In the genomic region with DNA sequence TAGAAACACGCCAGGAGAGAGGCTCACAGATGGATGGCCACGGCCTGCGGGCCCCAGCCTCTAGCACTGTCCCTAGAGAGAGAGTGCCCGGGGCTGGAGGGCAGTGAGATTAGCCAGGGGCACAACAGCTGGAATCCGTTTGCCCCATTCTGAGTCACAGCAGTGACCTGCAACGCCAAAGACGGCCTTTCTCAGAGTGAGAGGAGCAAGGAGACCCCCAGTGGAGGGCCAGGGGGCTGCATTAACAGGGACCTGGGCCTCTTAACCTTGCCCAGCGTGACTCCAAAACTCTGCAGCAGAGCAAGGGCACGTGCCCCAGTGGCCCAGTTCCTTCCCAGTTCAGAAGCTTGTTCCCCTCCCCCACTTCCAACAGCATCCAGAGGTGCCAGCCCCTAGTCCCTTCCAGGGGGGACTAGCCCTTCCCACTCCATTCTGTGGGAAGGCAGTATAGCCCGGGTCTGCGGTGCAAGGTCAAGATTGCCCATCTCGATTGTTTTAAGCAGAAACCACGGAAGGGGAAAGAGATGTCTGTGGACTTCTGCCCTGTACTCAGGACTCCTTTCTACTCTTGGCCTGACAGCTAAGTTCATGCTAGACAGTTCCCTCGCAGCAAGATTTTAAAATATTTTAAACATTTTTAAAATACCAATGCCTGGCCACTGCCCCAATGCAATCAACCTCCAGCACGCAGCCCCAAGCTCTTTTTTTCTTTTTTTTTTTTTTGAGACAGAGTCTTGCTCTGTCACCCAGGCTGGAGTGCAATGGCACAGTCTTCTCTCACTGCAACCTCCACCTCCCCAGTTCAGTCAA, we compare ENCODE assay signal across 11 cellular contexts. TPM values are rescaled to one million over a fixed set of nuclear protein-coding genes. Genes with fewer than 3 reads are reported as not detected.
DNase-seq lines count a peak whose midpoint lies in the region; ATAC-seq, FAIRE-seq and TF ChIP-seq lines count a peak whose summit lies in the region.
"Had no signal": no experiment of that assay in that cellular context is flagged by ENCODE, and none has a peak within 500 bp of the region (broad histone marks: within the 10 kb centered on the region; RNA-seq: fewer than 3 reads in every experiment).

No MANE protein-coding gene starts in this region.

- peak; percentile 39 for ATAC-seq in stimulated activated naive CD8-positive, alpha-beta T cell treated with anti-CD3 and anti-CD28 coated beads, Interleukin-15, amount 100 ng/mL, for 72 hours
- ATAC-seq in stimulated activated naive CD8-positive, alpha-beta T cell treated with anti-CD3 and anti-CD28 coated beads, Interleukin-15, Interleukin-2, amounts not matched to agents 100 U/mL and 50 U/mL, for 24 hours: no peak
- peak; percentile 98 for ATAC-seq in WTC11
- no peak for ATAC-seq in GM18909 (IDR thresholded peaks at IDR 0.05; ENCODE audit: poor library complexity, unreplicated experiment)
- ATAC-seq: CD8-positive, alpha-beta T cell had no signal

- no peaks in the 10 kb centered on the region for H3K9me3 Mint-ChIP-seq in stimulated activated naive CD8-positive, alpha-beta T cell treated with anti-CD3 and anti-CD28 coated beads, Interleukin-15, amount 100 ng/mL, for 72 hours
- peaks cover 5% of the 10 kb centered on the region for H3K9me3 Mint-ChIP-seq in WTC11
- H3K9me3 Mint-ChIP-seq in activated T-helper 2 cell treated with anti-CD3 and anti-CD28 coated beads, Interferon-gamma antibody, Interleukin-2, Interleukin-4, amounts not matched to agents 10 μg/mL and 5 μg/mL and 100 μg/mL, durations not matched to agents 14 hours and 24 hours and 36 hours: no peaks in the 10 kb centered on the region
- H3K9me3 Mint-ChIP-seq: CD8-positive, alpha-beta T cell; IgD-negative memory B cell had no signal

- H3K36me3 Mint-ChIP-seq in WTC11: no peaks in the 10 kb centered on the region
- no peaks in the 10 kb centered on the region for H3K36me3 Mint-ChIP-seq in activated T-helper 2 cell treated with anti-CD3 and anti-CD28 coated beads, Interferon-gamma antibody, Interleukin-2, Interleukin-4, amounts not matched to agents 10 μg/mL and 5 μg/mL and 100 μg/mL, durations not matched to agents 14 hours and 24 hours and 36 hours (ENCODE audit: low read depth)
- H3K36me3 Mint-ChIP-seq: CD8-positive, alpha-beta T cell had no signal

- no peak overlapping the region for H3K4me3 Mint-ChIP-seq in stimulated activated naive CD8-positive, alpha-beta T cell treated with anti-CD3 and anti-CD28 coated beads, Interleukin-15, amount 100 ng/mL, for 72 hours
- no peak overlapping the region for H3K4me3 Mint-ChIP-seq in WTC11
- H3K4me3 Mint-ChIP-seq in activated T-helper 2 cell treated with anti-CD3 and anti-CD28 coated beads, Interferon-gamma antibody, Interleukin-2, Interleukin-4, amounts not matched to agents 10 μg/mL and 5 μg/mL and 100 μg/mL, durations not matched to agents 14 hours and 24 hours and 36 hours (ENCODE audit: low read depth): no peak overlapping the region
- H3K4me3 Mint-ChIP-seq: CD8-positive, alpha-beta T cell had no signal

- H3K27me3 Mint-ChIP-seq in stimulated activated naive CD8-positive, alpha-beta T cell treated with anti-CD3 and anti-CD28 coated beads, Interleukin-15, amount 100 ng/mL, for 72 hours: no peaks in the 10 kb centered on the region
- no peaks in the 10 kb centered on the region for H3K27me3 Mint-ChIP-seq in WTC11 (ENCODE audit: low read depth)
- peaks cover 2% of the 10 kb centered on the region for H3K27me3 Mint-ChIP-seq in activated T-helper 2 cell treated with anti-CD3 and anti-CD28 coated beads, Interferon-gamma antibody, Interleukin-2, Interleukin-4, amounts not matched to agents 10 μg/mL and 5 μg/mL and 100 μg/mL, durations not matched to agents 14 hours and 24 hours and 36 hours (ENCODE audit: low read depth)

- CTCF ChIA-PET in WTC11 (lab: Charles Lee): interaction anchor here (0.6 to 2.3 kb wide), 20 partner anchors 12 to 267 kb away, joined by 3 to 32 read pairs (median 4); a partner anchor contains a TSS

- no peak; the same call in 1 of the 2 replicates for TF ChIP-seq CTCF in WTC11 (IDR thresholded peaks at IDR 0.05)

- POLR2A ChIA-PET in WTC11 (lab: Charles Lee): no interaction called here

- intact Hi-C loops in activated T-helper 2 cell treated with anti-CD3 and anti-CD28 coated beads, Interferon-gamma antibody, Interleukin-2, Interleukin-4, amounts not matched to agents 10 μg/mL and 5 μg/mL and 100 μg/mL, durations not matched to agents 14 hours and 24 hours and 36 hours (cut with micrococcal nuclease): no loop called here

- no peak for DNase-seq in stimulated activated naive CD8-positive, alpha-beta T cell treated with anti-CD3 and anti-CD28 coated beads, Interleukin-15, amount 100 ng/mL, for 72 hours
- DNase-seq in stimulated activated naive CD8-positive, alpha-beta T cell treated with anti-CD3 and anti-CD28 coated beads, Interleukin-15, Interleukin-2, amounts not matched to agents 100 U/mL and 50 U/mL, for 24 hours: no peak
- peak; percentile 78 for DNase-seq in WTC11 (ENCODE audit: low spot score)
- peak; percentile 78 for DNase-seq in left kidney (ENCODE audit: low read depth, low spot score)
- no peak for DNase-seq in activated T-helper 2 cell treated with anti-CD3 and anti-CD28 coated beads, Interferon-gamma antibody, Interleukin-2, Interleukin-4, amounts not matched to agents 10 μg/mL and 5 μg/mL and 100 μg/mL, durations not matched to agents 14 hours and 24 hours and 36 hours (ENCODE audit: low spot score)
- no peak for DNase-seq in urothelium cell line (ENCODE audit: low spot score)
- no peak for DNase-seq in AG08395 (ENCODE audit: low spot score)
- DNase-seq: activated gamma-delta T cell treated with Interleukin-2 at 50 U/mL for 16 hours had no signal

- H3K27ac Mint-ChIP-seq in stimulated activated naive CD8-positive, alpha-beta T cell treated with anti-CD3 and anti-CD28 coated beads, Interleukin-15, amount 100 ng/mL, for 72 hours: no peak overlapping the region
- H3K27ac Mint-ChIP-seq in WTC11: no peak overlapping the region
- H3K27ac Mint-ChIP-seq in activated T-helper 2 cell treated with anti-CD3 and anti-CD28 coated beads, Interferon-gamma antibody, Interleukin-2, Interleukin-4, amounts not matched to agents 10 μg/mL and 5 μg/mL and 100 μg/mL, durations not matched to agents 14 hours and 24 hours and 36 hours: no peak overlapping the region
- H3K27ac Mint-ChIP-seq: CD8-positive, alpha-beta T cell had no signal

- H3K4me1 Mint-ChIP-seq in stimulated activated naive CD8-positive, alpha-beta T cell treated with anti-CD3 and anti-CD28 coated beads, Interleukin-15, amount 100 ng/mL, for 72 hours: no peaks in the 10 kb centered on the region
- peaks cover 20% of the 10 kb centered on the region for H3K4me1 Mint-ChIP-seq in WTC11
- H3K4me1 Mint-ChIP-seq in activated T-helper 2 cell treated with anti-CD3 and anti-CD28 coated beads, Interferon-gamma antibody, Interleukin-2, Interleukin-4, amounts not matched to agents 10 μg/mL and 5 μg/mL and 100 μg/mL, durations not matched to agents 14 hours and 24 hours and 36 hours (ENCODE audit: low read depth): no peaks in the 10 kb centered on the region

- no peak for FAIRE-seq in urothelium cell line (lab: Jason Lieb, UNC)

TF ChIP-seq in WTC11, 78 proteins besides CTCF, POLR2A, EP300 and RAD21 (continues in another document):
- TF ChIP-seq ETV6 (CRISPR knock-in tag; IDR thresholded peaks at IDR 0.05): no peak
- no peak for TF ChIP-seq ZNF423 (CRISPR knock-in tag; IDR thresholded peaks at IDR 0.05)
- TF ChIP-seq, protein P1, sequence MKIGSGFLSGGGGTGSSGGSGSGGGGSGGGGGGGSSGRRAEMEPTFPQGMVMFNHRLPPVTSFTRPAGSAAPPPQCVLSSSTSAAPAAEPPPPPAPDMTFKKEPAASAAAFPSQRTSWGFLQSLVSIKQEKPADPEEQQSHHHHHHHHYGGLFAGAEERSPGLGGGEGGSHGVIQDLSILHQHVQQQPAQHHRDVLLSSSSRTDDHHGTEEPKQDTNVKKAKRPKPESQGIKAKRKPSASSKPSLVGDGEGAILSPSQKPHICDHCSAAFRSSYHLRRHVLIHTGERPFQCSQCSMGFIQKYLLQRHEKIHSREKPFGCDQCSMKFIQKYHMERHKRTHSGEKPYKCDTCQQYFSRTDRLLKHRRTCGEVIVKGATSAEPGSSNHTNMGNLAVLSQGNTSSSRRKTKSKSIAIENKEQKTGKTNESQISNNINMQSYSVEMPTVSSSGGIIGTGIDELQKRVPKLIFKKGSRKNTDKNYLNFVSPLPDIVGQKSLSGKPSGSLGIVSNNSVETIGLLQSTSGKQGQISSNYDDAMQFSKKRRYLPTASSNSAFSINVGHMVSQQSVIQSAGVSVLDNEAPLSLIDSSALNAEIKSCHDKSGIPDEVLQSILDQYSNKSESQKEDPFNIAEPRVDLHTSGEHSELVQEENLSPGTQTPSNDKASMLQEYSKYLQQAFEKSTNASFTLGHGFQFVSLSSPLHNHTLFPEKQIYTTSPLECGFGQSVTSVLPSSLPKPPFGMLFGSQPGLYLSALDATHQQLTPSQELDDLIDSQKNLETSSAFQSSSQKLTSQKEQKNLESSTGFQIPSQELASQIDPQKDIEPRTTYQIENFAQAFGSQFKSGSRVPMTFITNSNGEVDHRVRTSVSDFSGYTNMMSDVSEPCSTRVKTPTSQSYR (CRISPR knock-in tag; IDR thresholded peaks at IDR 0.05): no peak
- TF ChIP-seq IRF2 (CRISPR knock-in tag; IDR thresholded peaks at IDR 0.05; ENCODE audit: borderline replicate concordance, low read depth): no peak
- TF ChIP-seq NR1H2 (CRISPR knock-in tag; IDR thresholded peaks at IDR 0.05): no peak
- TF ChIP-seq, protein P2, sequence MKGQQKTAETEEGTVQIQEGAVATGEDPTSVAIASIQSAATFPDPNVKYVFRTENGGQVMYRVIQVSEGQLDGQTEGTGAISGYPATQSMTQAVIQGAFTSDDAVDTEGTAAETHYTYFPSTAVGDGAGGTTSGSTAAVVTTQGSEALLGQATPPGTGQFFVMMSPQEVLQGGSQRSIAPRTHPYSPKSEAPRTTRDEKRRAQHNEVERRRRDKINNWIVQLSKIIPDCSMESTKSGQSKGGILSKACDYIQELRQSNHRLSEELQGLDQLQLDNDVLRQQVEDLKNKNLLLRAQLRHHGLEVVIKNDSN (CRISPR knock-in tag; IDR thresholded peaks at IDR 0.05): peak; percentile 62; the same call in 1 of the 2 replicates
- TF ChIP-seq, protein P3, sequence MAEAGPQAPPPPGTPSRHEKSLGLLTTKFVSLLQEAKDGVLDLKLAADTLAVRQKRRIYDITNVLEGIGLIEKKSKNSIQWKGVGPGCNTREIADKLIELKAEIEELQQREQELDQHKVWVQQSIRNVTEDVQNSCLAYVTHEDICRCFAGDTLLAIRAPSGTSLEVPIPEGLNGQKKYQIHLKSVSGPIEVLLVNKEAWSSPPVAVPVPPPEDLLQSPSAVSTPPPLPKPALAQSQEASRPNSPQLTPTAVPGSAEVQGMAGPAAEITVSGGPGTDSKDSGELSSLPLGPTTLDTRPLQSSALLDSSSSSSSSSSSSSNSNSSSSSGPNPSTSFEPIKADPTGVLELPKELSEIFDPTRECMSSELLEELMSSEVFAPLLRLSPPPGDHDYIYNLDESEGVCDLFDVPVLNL (CRISPR knock-in tag; IDR thresholded peaks at IDR 0.05; ENCODE audit: borderline replicate concordance, low read depth): no peak

RNA-seq across cellular contexts. Expression of a gene that starts 50.9 kb away (rescaled TPM):
- 38.9 to 42.5 TPM (median 41.6 TPM) in 3 replicates for total RNA-seq in WTC11 (2021)
- 48.1 and 51.7 TPM in 2 replicates for total RNA-seq in activated T-helper 2 cell treated with anti-CD3 and anti-CD28 coated beads, Interferon-gamma antibody, Interleukin-2, Interleukin-4, amounts not matched to agents 10 μg/mL and 5 μg/mL and 100 μg/mL, durations not matched to agents 14 hours and 24 hours and 36 hours

Comparison
In these comparisons a context has a peak if more than half of its experiments do, and no peak if none do; other contexts are left out.
1. ATAC-seq: peak in stimulated activated naive CD8-positive, alpha-beta T cell treated with anti-CD3 and anti-CD28 coated beads, Interleukin-15, amount 100 ng/mL, for 72 hours (single experiment) and WTC11 (single experiment); none in stimulated activated naive CD8-positive, alpha-beta T cell treated with anti-CD3 and anti-CD28 coated beads, Interleukin-15, Interleukin-2, amounts not matched to agents 100 U/mL and 50 U/mL, for 24 hours (single experiment) and GM18909 (single experiment).
2. DNase-seq: peak in WTC11 (single experiment) and left kidney (single experiment); none in stimulated activated naive CD8-positive, alpha-beta T cell treated with anti-CD3 and anti-CD28 coated beads, Interleukin-15, amount 100 ng/mL, for 72 hours (0 of 2), stimulated activated naive CD8-positive, alpha-beta T cell treated with anti-CD3 and anti-CD28 coated beads, Interleukin-15, Interleukin-2, amounts not matched to agents 100 U/mL and 50 U/mL, for 24 hours (single experiment), activated T-helper 2 cell treated with anti-CD3 and anti-CD28 coated beads, Interferon-gamma antibody, Interleukin-2, Interleukin-4, amounts not matched to agents 10 μg/mL and 5 μg/mL and 100 μg/mL, durations not matched to agents 14 hours and 24 hours and 36 hours (single experiment), urothelium cell line (single experiment) and AG08395 (single experiment).